8 cellular contexts compared by ENCODE assay signal in genomic region chr11:66958232-66958955, GRCh38. TPM values are rescaled to one million over a fixed set of nuclear protein-coding genes. Genes with fewer than 3 reads are reported as not detected.
DNase-seq lines count a peak whose midpoint lies in the region; ATAC-seq, FAIRE-seq and TF ChIP-seq lines count a peak whose summit lies in the region.

TSS of gene PC (minus strand) at chr11:66958383. CDS start at chr11:66872159, 86,224 bp downstream.

- H3K9me3 ChIP-seq in astrocyte (ENCODE audit: insufficient read depth, low read depth, low read length): no peaks in the 10 kb centered on the region
- H3K9me3 ChIP-seq in right atrium auricular region: no peaks in the 10 kb centered on the region
- no peaks in the 10 kb centered on the region for H3K9me3 ChIP-seq in psoas muscle

- ATAC-seq in HG02852 (IDR thresholded peaks at IDR 0.05; ENCODE audit: unreplicated experiment): peak; percentile 91
- ATAC-seq in psoas muscle: peak; percentile 97 to 99 (median 98)

- H3K4me2 ChIP-seq in astrocyte (ENCODE audit: low read length): peak within 1 kb of the TSS; percentile 90

- H3K27me3 Mint-ChIP-seq in astrocyte (ENCODE audit: low read depth, unreplicated experiment): no peaks in the 10 kb centered on the region

- H3K9me3 Mint-ChIP-seq in astrocyte (ENCODE audit: unreplicated experiment): peaks cover 2% of the 10 kb centered on the region

- H2AFZ ChIP-seq in astrocyte (ENCODE audit: low read depth, low read length): peak within 1 kb of the TSS; percentile 97

- H3K27ac ChIP-seq in astrocyte (ENCODE audit: low read depth, low read length): peak within 1 kb of the TSS; percentile 33
- H3K27ac ChIP-seq in right atrium auricular region: peak within 1 kb of the TSS; percentile 62 to 80
- H3K27ac ChIP-seq in psoas muscle: peak within 1 kb of the TSS; percentile 85
- peak within 1 kb of the TSS; percentile 78 for H3K27ac ChIP-seq in urinary bladder (ENCODE audit: low read depth)

- TF ChIP-seq CTCF in GM12875 (IDR thresholded peaks at IDR 0.05; ENCODE audit: borderline replicate concordance, insufficient read depth, low read depth, low read length): no peak
- TF ChIP-seq CTCF in astrocyte (IDR thresholded peaks at IDR 0.05; ENCODE audit: insufficient read depth, low read depth, low read length): no peak
- no peak for TF ChIP-seq CTCF in right atrium auricular region (IDR thresholded peaks at IDR 0.05)
- TF ChIP-seq CTCF in psoas muscle (IDR thresholded peaks at IDR 0.05): no peak

- WGBS in psoas muscle, 3 donors: 0 to 1% (median 0%) methylated on average over 56 to 74 of the region's 74 CpGs
- under 1% methylated on average over 74 of the region's 74 CpGs for WGBS in urinary bladder

- peak within 1 kb of the TSS; percentile 83 for H3K4me3 Mint-ChIP-seq in astrocyte (ENCODE audit: unreplicated experiment)

- peak within 1 kb of the TSS; percentile 59 for H3K4me3 ChIP-seq in GM12875 (ENCODE audit: low read depth, low read length)
- H3K4me3 ChIP-seq in astrocyte (ENCODE audit: insufficient read depth, low read depth, low read length): peak within 1 kb of the TSS; percentile 71
- peak within 1 kb of the TSS; percentile 68 to 72 for H3K4me3 ChIP-seq in right atrium auricular region
- H3K4me3 ChIP-seq in psoas muscle: peak within 1 kb of the TSS; percentile 67
- peak within 1 kb of the TSS; percentile 66 for H3K4me3 ChIP-seq in urinary bladder (ENCODE audit: low read depth, low read length)

- H3K79me2 ChIP-seq in astrocyte (ENCODE audit: insufficient read depth, low read length): no peaks in the 10 kb centered on the region

- no peaks in the 10 kb centered on the region for H4K20me1 ChIP-seq in astrocyte (ENCODE audit: insufficient read depth, low read length)

- peaks cover 8% of the 10 kb centered on the region for H3K4me1 Mint-ChIP-seq in astrocyte (ENCODE audit: low read depth, unreplicated experiment)

- peaks cover 1% of the 10 kb centered on the region for H3K36me3 Mint-ChIP-seq in astrocyte (ENCODE audit: low read depth, unreplicated experiment)

- H3K36me3 ChIP-seq in astrocyte (ENCODE audit: insufficient read depth, low read length) (no peaks in the 10 kb centered on the region), right atrium auricular region (no peaks in the 10 kb centered on the region), psoas muscle (ENCODE audit: insufficient read depth in 1 of 2, low read depth in 1 of 2) (peaks cover 0 to 8% of the 10 kb centered on the region in 2 donors), urinary bladder (ENCODE audit: insufficient read depth) (no peaks in the 10 kb centered on the region)

- H3K4me1 ChIP-seq in astrocyte (ENCODE audit: insufficient read depth, low read length) (peaks cover 18% of the 10 kb centered on the region), right atrium auricular region (peaks cover 0 to 21% of the 10 kb centered on the region in 2 donors), psoas muscle (peaks cover 8% of the 10 kb centered on the region), urinary bladder (ENCODE audit: insufficient read depth) (no peaks in the 10 kb centered on the region)

- peak; percentile 97 for DNase-seq in NCI-H146 treated with DMSO at 0.1 percent for 48 hours (lab: John Stamatoyannopoulos, UW; ENCODE audit: unreplicated experiment)
- DNase-seq in T-helper 9 cell: peak; percentile 93
- DNase-seq in astrocyte (ENCODE audit: low read depth): peak; percentile 100
- DNase-seq in right atrium auricular region (ENCODE audit: low spot score): peak; percentile 100
- peak; percentile 100 for DNase-seq in psoas muscle

- H3K27me3 ChIP-seq in astrocyte (ENCODE audit: insufficient read depth, low read length) (no peaks in the 10 kb centered on the region), right atrium auricular region (no peaks in the 10 kb centered on the region), psoas muscle (ENCODE audit: insufficient read depth in 3 of 3, low read length in 2 of 3) (no peaks in the 10 kb centered on the region)

- H3K9ac ChIP-seq in astrocyte (ENCODE audit: low read length): peak within 1 kb of the TSS; percentile 65

- no peak for FAIRE-seq in astrocyte (lab: Jason Lieb, UNC)

- intact Hi-C loops in psoas muscle (cut with DNase I): loop anchor here in 1 of 2 donors (5.0 kb wide), 1 partner anchor 66 kb away; no protein-coding TSS in a partner anchor

- H3K27ac Mint-ChIP-seq in astrocyte (ENCODE audit: unreplicated experiment): peak within 1 kb of the TSS; percentile 86

RNA-seq across cellular contexts. Expression of gene PC, which starts in this region (rescaled TPM):
- total RNA-seq in astrocyte: 10.5 and 13.3 TPM in 2 replicates
- 1 to 10 TPM; 8.6 to 9.3 TPM for total RNA-seq in right atrium auricular region
- total RNA-seq in psoas muscle: 10 to 100 TPM; 16.7 to 33.0 (median 25.3) TPM
- polyA plus RNA-seq in psoas muscle: 10 to 100 TPM; 11.1 to 48.8 (median 18.3) TPM
- 3.6 TPM for total RNA-seq in urinary bladder
- 12.6 TPM for polyA plus RNA-seq in urinary bladder

Comparison
In these comparisons a context has a peak if more than half of its experiments do, and no peak if none do; other contexts are left out.
1. Peak in every context shown above with its lines: DNase-seq, ATAC-seq, H3K4me3 ChIP-seq and H3K27ac ChIP-seq.
2. H3K27ac ChIP-seq: peak in every context shown above with its lines; median percentile 85 in psoas muscle; 78 in urinary bladder; 71 in right atrium auricular region; 33 in astrocyte.